In the genomic region with DNA sequence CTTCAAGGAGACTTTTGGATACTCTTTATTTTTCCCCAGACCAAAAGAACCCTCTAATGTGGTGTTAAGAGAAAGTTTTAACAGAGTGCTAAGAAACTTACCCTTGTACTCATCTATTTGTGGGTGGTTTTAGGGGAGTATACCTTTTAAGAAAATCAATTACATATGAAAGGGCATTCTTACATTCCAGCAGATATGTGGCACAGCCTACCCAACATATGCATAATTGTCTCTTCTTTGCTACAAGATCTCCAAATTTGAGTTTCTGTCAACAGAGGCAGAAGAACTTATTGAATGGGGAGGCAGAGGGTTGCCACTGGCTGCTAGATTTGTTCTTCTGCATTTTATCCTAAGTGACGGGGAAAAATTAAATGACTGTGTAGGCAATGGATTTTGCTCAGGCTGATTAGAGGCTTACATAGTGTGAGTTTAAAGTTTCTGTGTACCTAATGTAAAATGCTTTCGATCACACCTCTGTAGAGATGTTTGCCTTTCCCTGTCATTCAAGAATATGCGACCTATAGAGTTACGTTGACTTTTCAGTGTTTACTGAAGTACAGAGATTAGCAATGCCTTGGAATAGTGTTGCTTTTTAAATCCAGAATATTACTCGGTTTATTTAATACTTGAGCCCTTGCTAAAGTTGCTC, we compare ENCODE assay signal across 36 cellular contexts. TPM values are rescaled to one million over a fixed set of nuclear protein-coding genes. Genes with fewer than 3 reads are reported as not detected.
"Had no signal": no experiment of that assay in that cellular context is flagged by ENCODE, and none has a peak within 500 bp of the region (broad histone marks: within the 10 kb centered on the region; RNA-seq: fewer than 3 reads in every experiment).

No MANE protein-coding gene starts in this region.

- H3K27me3 Mint-ChIP-seq: activated CD4-positive, alpha-beta memory T cell treated with anti-CD3 and anti-CD28 coated beads for 36 hours; activated naive CD4-positive, alpha-beta T cell treated with anti-CD3 and anti-CD28 coated beads, Interleukin-2, amount 10 ng/mL, durations not matched to agents 7 days and 5 days; activated naive CD8-positive, alpha-beta T cell treated with anti-CD3 and anti-CD28 coated beads, Interleukin-2, amount 10 ng/mL, durations not matched to agents 7 days and 5 days; brain; naive B cell had no signal

- H3K4me3 Mint-ChIP-seq: activated CD4-positive, alpha-beta memory T cell treated with anti-CD3 and anti-CD28 coated beads for 36 hours; activated naive CD4-positive, alpha-beta T cell treated with anti-CD3 and anti-CD28 coated beads, Interleukin-2, amount 10 ng/mL, durations not matched to agents 7 days and 5 days; activated naive CD8-positive, alpha-beta T cell treated with anti-CD3 and anti-CD28 coated beads, Interleukin-2, amount 10 ng/mL, durations not matched to agents 7 days and 5 days; activated T-helper 1 cell treated with anti-CD3 and anti-CD28 coated beads, Interleukin-12 subunit alpha, Interleukin-12 subunit beta, Interleukin-2, Interleukin-4 antibody, amounts not matched to agents 30 ng/mL and 10 ng/mL and 1 ng/mL, durations not matched to agents 14 hours and 24 hours and 36 hours; brain; mesothelial cell of epicardium; naive B cell; nephron progenitor cell had no signal

- H3K27me3 ChIP-seq: ascending aorta, dorsolateral prefrontal cortex, gastrocnemius medialis, neutrophil had no signal

- H3K9me3 Mint-ChIP-seq: activated CD4-positive, alpha-beta memory T cell treated with anti-CD3 and anti-CD28 coated beads for 36 hours; activated naive CD4-positive, alpha-beta T cell treated with anti-CD3 and anti-CD28 coated beads, Interleukin-2, amount 10 ng/mL, durations not matched to agents 7 days and 5 days; activated naive CD8-positive, alpha-beta T cell treated with anti-CD3 and anti-CD28 coated beads, Interleukin-2, amount 10 ng/mL, durations not matched to agents 7 days and 5 days; activated T-helper 1 cell treated with anti-CD3 and anti-CD28 coated beads, Interleukin-12 subunit alpha, Interleukin-12 subunit beta, Interleukin-2, Interleukin-4 antibody, amounts not matched to agents 30 ng/mL and 10 ng/mL and 1 ng/mL, durations not matched to agents 14 hours and 24 hours and 36 hours; brain; mesothelial cell of epicardium; naive B cell; nephron progenitor cell had no signal

- H3K4me1 ChIP-seq: ascending aorta, gastrocnemius medialis had no signal

- H3K27ac ChIP-seq: ascending aorta, coronary artery, dorsolateral prefrontal cortex, gastrocnemius medialis, neutrophil, thoracic aorta, VCaP had no signal

- ATAC-seq: gastrocnemius medialis; left cardiac atrium; stimulated activated naive CD8-positive, alpha-beta T cell treated with anti-CD3 and anti-CD28 coated beads, Interleukin-15, Interleukin-2, amounts not matched to agents 100 U/mL and 50 U/mL, for 24 hours had no signal

- H3K4me2 ChIP-seq: smooth muscle cell had no signal

- H3K27ac Mint-ChIP-seq: activated CD4-positive, alpha-beta memory T cell treated with anti-CD3 and anti-CD28 coated beads for 36 hours; activated naive CD4-positive, alpha-beta T cell treated with anti-CD3 and anti-CD28 coated beads, Interleukin-2, amount 10 ng/mL, durations not matched to agents 7 days and 5 days; activated T-helper 1 cell treated with anti-CD3 and anti-CD28 coated beads, Interleukin-12 subunit alpha, Interleukin-12 subunit beta, Interleukin-2, Interleukin-4 antibody, amounts not matched to agents 30 ng/mL and 10 ng/mL and 1 ng/mL, durations not matched to agents 14 hours and 24 hours and 36 hours; brain; mesothelial cell of epicardium had no signal

- H3K4me3 ChIP-seq: ascending aorta, coronary artery, dorsolateral prefrontal cortex, gastrocnemius medialis, smooth muscle cell, thoracic aorta had no signal

- DNase-seq: activated CD4-positive, alpha-beta memory T cell treated with anti-CD3 and anti-CD28 coated beads for 36 hours; activated CD4-positive, alpha-beta T cell treated with anti-CD3 and anti-CD28 coated beads for 48 hours; activated CD8-positive, alpha-beta memory T cell treated with anti-CD3 and anti-CD28 coated beads, Interleukin-2, amount 50 U/mL, for 4 hours; activated gamma-delta T cell; activated naive CD4-positive, alpha-beta T cell treated with anti-CD3 and anti-CD28 coated beads, Interleukin-2, amount 10 ng/mL, durations not matched to agents 7 days and 5 days; activated naive CD8-positive, alpha-beta T cell treated with anti-CD3 and anti-CD28 coated beads, Interleukin-2, amount 10 ng/mL, durations not matched to agents 7 days and 5 days; activated T-cell treated with anti-CD3 and anti-CD28 coated beads, Interleukin-2, amount 50 U/mL, for 1 hour; dorsolateral prefrontal cortex; effector memory CD4-positive, alpha-beta T cell; erythroblast; gastrocnemius medialis; hippocampal formation; left cardiac atrium; naive B cell; nephron progenitor cell; stimulated activated CD4-positive, alpha-beta T cell treated with anti-CD3 and anti-CD28 coated beads, Interleukin-1b, Interleukin-23, amount 100 ng/mL, for 48 hours; stimulated activated CD4-positive, alpha-beta T cell treated with anti-CD3 and anti-CD28 coated beads, Interleukin-4, amount 100 ng/mL, for 4 hours; stimulated activated naive CD8-positive, alpha-beta T cell treated with anti-CD3 and anti-CD28 coated beads, Interleukin-15, Interleukin-2, amounts not matched to agents 100 U/mL and 50 U/mL, for 24 hours; T-helper 9 cell; trophoblast cell had no signal

- H3K4me1 Mint-ChIP-seq: brain, nephron progenitor cell had no signal

- H3K9me3 ChIP-seq: ascending aorta, gastrocnemius medialis, neutrophil, thoracic aorta had no signal

RNA-seq across cellular contexts. Expression of a gene that starts 54.6 kb away (rescaled TPM):
- total RNA-seq: activated T-helper 1 cell treated with anti-CD3 and anti-CD28 coated beads, Interleukin-12 subunit alpha, Interleukin-12 subunit beta, Interleukin-2, Interleukin-4 antibody, amounts not matched to agents 30 ng/mL and 10 ng/mL and 1 ng/mL, durations not matched to agents 14 hours and 24 hours and 36 hours; ascending aorta; cardiac septum; cerebellum; gastrocnemius medialis; left cardiac atrium; liver; mesothelial cell of epicardium; osteocyte; posterior vena cava; renal cortical epithelial cell; smooth muscle cell; thoracic aorta had no signal
- polyA plus RNA-seq: keratinocyte had no signal
